In genomic region chr3:10242182-10243065, GRCh38 we compare ENCODE assay signal across 8 cellular contexts. TPM values are rescaled to one million over a fixed set of nuclear protein-coding genes. Genes with fewer than 3 reads are reported as not detected.
DNase-seq lines count a peak whose midpoint lies in the region; ATAC-seq and TF ChIP-seq lines count a peak whose summit lies in the region.

No MANE protein-coding gene starts in this region.

- DNase-seq in AG04450 (ENCODE audit: low read depth, low spot score), result no peak
- DNase-seq in NB4 (ENCODE audit: low read depth), result peak; percentile 95
- peak; percentile 71 for DNase-seq in activated T-cell treated with anti-CD3 and anti-CD28 coated beads, Interleukin-2, amount 50 U/mL, for 4 hours
- no peak for DNase-seq in right lobe of liver
- DNase-seq in COLO829 (ENCODE audit: low spot score), result no peak
- no peak for DNase-seq in NCI-H2227 treated with DMSO at 0.1 percent for 48 hours (lab: John Stamatoyannopoulos, UW)
- no peak for DNase-seq in omental fat pad (ENCODE audit: low spot score)

- peak overlapping the region; percentile 31 for H3K27ac ChIP-seq in AG04450 (ENCODE audit: low read depth, low read length)
- peak overlapping the region; percentile 11 to 33 (median 29) for H3K27ac ChIP-seq in right lobe of liver

- peak; percentile 98 to 99 for ATAC-seq in activated T-cell treated with anti-CD3 and anti-CD28 coated beads, Interleukin-2, amount 50 U/mL, for 4 hours
- ATAC-seq in right lobe of liver (peak; percentile 64 to 77 (median 68)), omental fat pad (ENCODE audit: low FRiP score) (no peak)
- peak; percentile 84 for ATAC-seq in stimulated activated memory B cell treated with anti-CD40 and anti-IgM and Interleukin-4, amounts not matched to agents 10 μg/mL and 1 μg/mL and 100 μg/mL, for 72 hours

- CTCF ChIA-PET in AG04450 (lab: Charles Lee), result interaction anchor here (0.6 to 0.8 kb wide), 3 partner anchors 195 to 310 kb away, joined by 4 read pairs; no protein-coding TSS in a partner anchor

- H3K9me3 Mint-ChIP-seq in activated T-cell treated with anti-CD3 and anti-CD28 coated beads, Interleukin-2, amount 50 U/mL, for 4 hours, result peaks cover 10% of the 10 kb centered on the region
- H3K9me3 Mint-ChIP-seq in stimulated activated memory B cell treated with anti-CD40 and anti-IgM and Interleukin-4, amounts not matched to agents 10 μg/mL and 1 μg/mL and 100 μg/mL, for 72 hours, result peaks cover 13% of the 10 kb centered on the region

- no peaks in the 10 kb centered on the region for H3K27me3 Mint-ChIP-seq in activated T-cell treated with anti-CD3 and anti-CD28 coated beads, Interleukin-2, amount 50 U/mL, for 4 hours (ENCODE audit: low read depth)
- H3K27me3 Mint-ChIP-seq in stimulated activated memory B cell treated with anti-CD40 and anti-IgM and Interleukin-4, amounts not matched to agents 10 μg/mL and 1 μg/mL and 100 μg/mL, for 72 hours, result no peaks in the 10 kb centered on the region

- H3K4me1 ChIP-seq in right lobe of liver, result no peaks in the 10 kb centered on the region

- H3K27me3 ChIP-seq in AG04450 (ENCODE audit: control insufficient read depth, insufficient read depth, low read length) (no peaks in the 10 kb centered on the region), right lobe of liver (no peaks in the 10 kb centered on the region)

- intact Hi-C loops in right lobe of liver (cut with DNase I), result no loop called here

- peak overlapping the region; percentile 82 for H3K27ac Mint-ChIP-seq in stimulated activated memory B cell treated with anti-CD40 and anti-IgM and Interleukin-4, amounts not matched to agents 10 μg/mL and 1 μg/mL and 100 μg/mL, for 72 hours

- H3K4me3 ChIP-seq in AG04450 (ENCODE audit: low read depth, low read length) (no peak overlapping the region), NB4 (ENCODE audit: low read depth, low read length) (no peak overlapping the region), right lobe of liver (no peak overlapping the region)

- H3K4me3 Mint-ChIP-seq in activated T-cell treated with anti-CD3 and anti-CD28 coated beads, Interleukin-2, amount 50 U/mL, for 4 hours, result peak overlapping the region; percentile 70
- no peak overlapping the region for H3K4me3 Mint-ChIP-seq in stimulated activated memory B cell treated with anti-CD40 and anti-IgM and Interleukin-4, amounts not matched to agents 10 μg/mL and 1 μg/mL and 100 μg/mL, for 72 hours

- 82% methylated on average over 4 of the region's 7 CpGs for WGBS in right lobe of liver (ENCODE audit: insufficient coverage, low coverage, low lambda C conversion rate, missing lambda C conversion rate)

- H3K36me3 Mint-ChIP-seq in activated T-cell treated with anti-CD3 and anti-CD28 coated beads, Interleukin-2, amount 50 U/mL, for 4 hours (ENCODE audit: insufficient read depth), result peaks cover 13% of the 10 kb centered on the region
- peaks cover 71% of the 10 kb centered on the region for H3K36me3 Mint-ChIP-seq in stimulated activated memory B cell treated with anti-CD40 and anti-IgM and Interleukin-4, amounts not matched to agents 10 μg/mL and 1 μg/mL and 100 μg/mL, for 72 hours

- peaks cover 63% of the 10 kb centered on the region for H3K4me1 Mint-ChIP-seq in activated T-cell treated with anti-CD3 and anti-CD28 coated beads, Interleukin-2, amount 50 U/mL, for 4 hours (ENCODE audit: low read depth)
- peaks cover 14% of the 10 kb centered on the region for H3K4me1 Mint-ChIP-seq in stimulated activated memory B cell treated with anti-CD40 and anti-IgM and Interleukin-4, amounts not matched to agents 10 μg/mL and 1 μg/mL and 100 μg/mL, for 72 hours

- TF ChIP-seq CTCF in AG04450 (IDR thresholded peaks at IDR 0.05; ENCODE audit: low read depth, low read length) (no peak), NB4 (IDR thresholded peaks at IDR 0.05; ENCODE audit: low read depth, low read length) (no peak), right lobe of liver (IDR thresholded peaks at IDR 0.05) (no peak), omental fat pad (IDR thresholded peaks at IDR 0.05) (no peak)

- POLR2A ChIA-PET in AG04450 (lab: Yijun Ruan, JAX), result no interaction called here

- TF ChIP-seq POLR2A in NB4 (IDR thresholded peaks at IDR 0.05; ENCODE audit: extremely low read depth, insufficient read length) (no peak), right lobe of liver (IDR thresholded peaks at IDR 0.05) (no peak)

- peaks cover 0 to 13% (median 6%) of the 10 kb centered on the region in 4 donors for H3K36me3 ChIP-seq in right lobe of liver

- peaks cover 17% of the 10 kb centered on the region for H3K9me3 ChIP-seq in AG04450 (ENCODE audit: control insufficient read depth, insufficient read depth, low read length)
- H3K9me3 ChIP-seq in right lobe of liver, result no peaks in the 10 kb centered on the region

RNA-seq across cellular contexts. Expression of gene TATDN2, which starts 5.8 kb away (rescaled TPM):
- polyA plus RNA-seq in AG04450 (2011; rRNA removed), result 17.7 and 20.5 TPM in 2 replicates
- polyA minus RNA-seq in AG04450 (2011; rRNA and poly(A)+ RNA removed), result 29.1 and 30.2 TPM in 2 replicates
- 10 to 100 TPM; 66.5 to 70.2 (median 66.5) TPM for total RNA-seq in activated T-cell treated with anti-CD3 and anti-CD28 coated beads, Interleukin-2, amount 50 U/mL, for 4 hours
- 10 to 100 TPM in 3 of 6 experiments, 1 to 10 TPM in 3; 7.2 to 13.4 (median 10.1) TPM for total RNA-seq in right lobe of liver
- 10 to 100 TPM; 15.1 to 28.7 (median 20.6) TPM for total RNA-seq in omental fat pad

RNA-seq across cellular contexts. Expression of gene GHRL, which starts 50.3 kb away (rescaled TPM):
- polyA plus RNA-seq in AG04450 (2011; rRNA removed), result 0.10 TPM in 1 of 2 replicates, not detected in the other
- polyA minus RNA-seq in AG04450 (2011; rRNA and poly(A)+ RNA removed), result 0.17 and 0.41 TPM in 2 replicates
- under 1 TPM; 0.45 to 0.96 (median 0.63) TPM for total RNA-seq in activated T-cell treated with anti-CD3 and anti-CD28 coated beads, Interleukin-2, amount 50 U/mL, for 4 hours
- total RNA-seq in right lobe of liver (under 1 TPM in 2 of 6 experiments, not detected in 4; 0.32 to 0.43 TPM), omental fat pad (1 to 10 TPM in 1 of 4 donors, not detected in 3; 7.3 TPM)

Comparison
In these comparisons a context has a peak if more than half of its experiments do, and no peak if none do; other contexts are left out.
1. DNase-seq: peak in NB4 (single experiment) and activated T-cell treated with anti-CD3 and anti-CD28 coated beads, Interleukin-2, amount 50 U/mL, for 4 hours (single experiment); none in AG04450 (single experiment), right lobe of liver (0 of 3), COLO829 (single experiment), NCI-H2227 treated with DMSO at 0.1 percent for 48 hours (single experiment) and omental fat pad (single experiment).